8 cellular contexts compared by ENCODE assay signal in genomic region chr17:73311781-73312641, GRCh38. TPM values are rescaled to one million over a fixed set of nuclear protein-coding genes. Genes with fewer than 3 reads are reported as not detected.
DNase-seq lines count a peak whose midpoint lies in the region; ATAC-seq and TF ChIP-seq lines count a peak whose summit lies in the region.

TSS of gene CDC42EP4 (minus strand) at chr17:73312001. CDS start at chr17:73286500, 25,501 bp downstream.

- peak within 1 kb of the TSS; percentile 25 for H3K27ac Mint-ChIP-seq in activated CD4-positive, alpha-beta T cell treated with anti-CD3 and anti-CD28 coated beads, Interleukin-2, amount 10 ng/mL, durations not matched to agents 24 days and 14 days

- peak within 1 kb of the TSS; percentile 86 for H3K4me3 Mint-ChIP-seq in activated CD4-positive, alpha-beta T cell treated with anti-CD3 and anti-CD28 coated beads, Interleukin-2, amount 10 ng/mL, durations not matched to agents 24 days and 14 days

- intact Hi-C loops in activated CD4-positive, alpha-beta T cell treated with anti-CD3 and anti-CD28 coated beads, Interleukin-2, amount 10 ng/mL, durations not matched to agents 24 days and 14 days (cut with micrococcal nuclease) = loop anchor here (1.0 to 2.0 kb wide), 3 partner anchors 59 to 119 kb away; partner anchors contain the start of gene COG1
- intact Hi-C loops in colonic mucosa (cut with DNase I) = loop anchor here (5.0 kb wide), 2 partner anchors 55 kb away; no protein-coding TSS in a partner anchor

- no peaks in the 10 kb centered on the region for H3K9me3 Mint-ChIP-seq in activated CD4-positive, alpha-beta T cell treated with anti-CD3 and anti-CD28 coated beads, Interleukin-2, amount 10 ng/mL, durations not matched to agents 24 days and 14 days

- H3K4me1 Mint-ChIP-seq in activated CD4-positive, alpha-beta T cell treated with anti-CD3 and anti-CD28 coated beads, Interleukin-2, amount 10 ng/mL, durations not matched to agents 24 days and 14 days = peaks cover 5% of the 10 kb centered on the region

- peak; percentile 71 for TF ChIP-seq POLR2A in GM18951 (IDR thresholded peaks at IDR 0.05; ENCODE audit: extremely low read depth, insufficient read depth, insufficient read length)

- peaks cover 9% of the 10 kb centered on the region for H3K27me3 Mint-ChIP-seq in activated CD4-positive, alpha-beta T cell treated with anti-CD3 and anti-CD28 coated beads, Interleukin-2, amount 10 ng/mL, durations not matched to agents 24 days and 14 days

- H3K4me1 ChIP-seq in colonic mucosa = peaks cover 1% of the 10 kb centered on the region

- H3K36me3 Mint-ChIP-seq in activated CD4-positive, alpha-beta T cell treated with anti-CD3 and anti-CD28 coated beads, Interleukin-2, amount 10 ng/mL, durations not matched to agents 24 days and 14 days (ENCODE audit: low read depth) = no peaks in the 10 kb centered on the region

- no peaks in the 10 kb centered on the region for H3K36me3 ChIP-seq in colonic mucosa

- H3K4me3 ChIP-seq in AG09309 (ENCODE audit: control insufficient read depth, low read depth, low read length) = peak within 1 kb of the TSS; percentile 90
- H3K4me3 ChIP-seq in colonic mucosa = peak within 1 kb of the TSS; percentile 97

- peak within 1 kb of the TSS; percentile 100 for H3K9ac ChIP-seq in colonic mucosa (ENCODE audit: low read depth in 2 of 2, low read length in 2 of 2)

- H3K27me3 ChIP-seq in colonic mucosa = no peaks in the 10 kb centered on the region

- DNase-seq in AG09309 (ENCODE audit: low read depth) (peak; percentile 62), NCI-H446 treated with DMSO at 0.1 percent for 48 hours (lab: John Stamatoyannopoulos, UW) (peak; percentile 67), colonic mucosa (peak; percentile 98), kidney tubule cell (ENCODE audit: low spot score) (peak; percentile 96)
- peak; percentile 97 for DNase-seq in activated CD4-positive, alpha-beta T cell treated with anti-CD3 and anti-CD28 coated beads, Interleukin-2, amount 10 ng/mL, durations not matched to agents 24 days and 14 days
- peak; percentile 41 to 70 for DNase-seq in stimulated activated CD4-positive, alpha-beta T cell treated with anti-CD3 and anti-CD28 coated beads, Interleukin-1b, Interleukin-23, amount 100 ng/mL, for 1 hour (ENCODE audit: low read depth in 2 of 2)

- peak; percentile 90 for ATAC-seq in HG03159 (IDR thresholded peaks at IDR 0.05; ENCODE audit: unreplicated experiment)

- peak within 1 kb of the TSS; percentile 98 for H3K27ac ChIP-seq in colonic mucosa

- TF ChIP-seq CTCF in AG09309 (IDR thresholded peaks at IDR 0.05; ENCODE audit: control insufficient read depth, insufficient read depth, low read depth, low read length, missing control alignments) (no peak), colonic mucosa (IDR thresholded peaks at IDR 0.05) (no peak)

- H3K9me3 ChIP-seq in colonic mucosa = no peaks in the 10 kb centered on the region

- in situ Hi-C loops in GM18951 (cut with MboI; ENCODE audit: low sequenced_read_pairs, unreplicated experiment) = no loop called here

RNA-seq across cellular contexts. Expression of gene CDC42EP4, which starts in this region (rescaled TPM):
- 0.86 and 0.95 TPM in 2 replicates for total RNA-seq in activated CD4-positive, alpha-beta T cell treated with anti-CD3 and anti-CD28 coated beads, Interleukin-2, amount 10 ng/mL, durations not matched to agents 24 days and 14 days
- total RNA-seq in colonic mucosa = 10 to 100 TPM; 52.8 to 65.3 TPM

Comparison
In these comparisons a context has a peak if more than half of its experiments do, and no peak if none do; other contexts are left out.
1. Peak in every context shown above with its lines: DNase-seq, ATAC-seq, H3K4me3 ChIP-seq and H3K27ac ChIP-seq.
2. RNA of gene CDC42EP4 (total RNA-seq): 52.8 to 65.3 TPM in colonic mucosa; 0.86 to 0.95 TPM in activated CD4-positive, alpha-beta T cell treated with anti-CD3 and anti-CD28 coated beads, Interleukin-2, amount 10 ng/mL, durations not matched to agents 24 days and 14 days; every median in the first group is over 10 times any median in the second.
3. Peak in DNase-seq in activated CD4-positive, alpha-beta T cell treated with anti-CD3 and anti-CD28 coated beads, Interleukin-2, amount 10 ng/mL, durations not matched to agents 24 days and 14 days; RNA of the gene not detected or under 1 TPM.